Comparison of ENCODE assay signal across 8 cellular contexts in genomic region chr5:132011561-132012384, GRCh38. TPM values are rescaled to one million over a fixed set of nuclear protein-coding genes. Genes with fewer than 3 reads are reported as not detected.
DNase-seq lines count a peak whose midpoint lies in the region; ATAC-seq and TF ChIP-seq lines count a peak whose summit lies in the region.

TSS of gene ACSL6 (minus strand) at chr5:132011658. CDS start at chr5:132011553, 105 bp downstream.

- H3K14ac ChIP-seq in IMR-90 (replicated peaks; ENCODE audit: low read depth, low read length), result no peak within 1 kb of the TSS

- no peak within 1 kb of the TSS for H2BK5ac ChIP-seq in IMR-90 (ENCODE audit: low read depth, low read length, poor library complexity, severe bottlenecking)

- WGBS in IMR-90 (ENCODE audit: extremely low coverage in 2 of 2, insufficient read length in 1 of 2), 2 experiments, result 11% methylated on average over 17 of the region's 72 CpGs; no CpG with 5 or more reads in 1 of the 2 experiments

- peak within 1 kb of the TSS; percentile 81 for H3K4me3 Mint-ChIP-seq in activated T-helper 1 cell treated with anti-CD3 and anti-CD28 coated beads, Interleukin-12 subunit alpha, Interleukin-12 subunit beta, Interleukin-2, Interleukin-4 antibody, amounts not matched to agents 30 ng/mL and 10 ng/mL and 1 ng/mL, durations not matched to agents 14 hours and 24 hours and 36 hours
- peak within 1 kb of the TSS; percentile 65 to 75 (median 74) for H3K4me3 Mint-ChIP-seq in nephron

- H3K4me1 Mint-ChIP-seq in activated T-helper 1 cell treated with anti-CD3 and anti-CD28 coated beads, Interleukin-12 subunit alpha, Interleukin-12 subunit beta, Interleukin-2, Interleukin-4 antibody, amounts not matched to agents 30 ng/mL and 10 ng/mL and 1 ng/mL, durations not matched to agents 14 hours and 24 hours and 36 hours (ENCODE audit: low read depth), result peaks cover 52% of the 10 kb centered on the region
- no peaks in the 10 kb centered on the region for H3K4me1 Mint-ChIP-seq in nephron

- 0 out of 2 replicates have a peak, but pooled peaks cover 4% of the 10 kb centered on the region for H3K9me1 ChIP-seq in IMR-90 (ENCODE audit: insufficient read depth, low read length)

- no peaks in the 10 kb centered on the region for H3K9me3 Mint-ChIP-seq in activated T-helper 1 cell treated with anti-CD3 and anti-CD28 coated beads, Interleukin-12 subunit alpha, Interleukin-12 subunit beta, Interleukin-2, Interleukin-4 antibody, amounts not matched to agents 30 ng/mL and 10 ng/mL and 1 ng/mL, durations not matched to agents 14 hours and 24 hours and 36 hours
- H3K9me3 Mint-ChIP-seq in nephron, result no peaks in the 10 kb centered on the region

- ATAC-seq in IMR-90 (ENCODE audit: low read depth) (peak; percentile 51), GM19463 (IDR thresholded peaks at IDR 0.05; ENCODE audit: unreplicated experiment) (no peak), HG02870 (IDR thresholded peaks at IDR 0.05; ENCODE audit: unreplicated experiment) (no peak)

- H3K27ac ChIP-seq in IMR-90 (ENCODE audit: insufficient read depth, low read length), result no peak within 1 kb of the TSS

- no peaks in the 10 kb centered on the region for H3K36me3 ChIP-seq in IMR-90 (ENCODE audit: control insufficient read depth, insufficient read depth, low read length)

- peaks cover 68% of the 10 kb centered on the region for H3K27me3 Mint-ChIP-seq in activated T-helper 1 cell treated with anti-CD3 and anti-CD28 coated beads, Interleukin-12 subunit alpha, Interleukin-12 subunit beta, Interleukin-2, Interleukin-4 antibody, amounts not matched to agents 30 ng/mL and 10 ng/mL and 1 ng/mL, durations not matched to agents 14 hours and 24 hours and 36 hours (ENCODE audit: insufficient read depth)
- H3K27me3 Mint-ChIP-seq in nephron (ENCODE audit: low read depth), result peaks cover 74% of the 10 kb centered on the region

- TF ChIP-seq CTCF in IMR-90 (conservative IDR thresholded peaks at IDR 0.05; ENCODE audit: low read depth, low read length), result no peak
- TF ChIP-seq CTCF in fibroblast of mammary gland (conservative IDR thresholded peaks at IDR 0.05; ENCODE audit: control insufficient read depth, insufficient read depth, low read depth, low read length), result no peak
- TF ChIP-seq CTCF in nephron (IDR thresholded peaks at IDR 0.05; ENCODE audit: unreplicated experiment in 3 of 3), result no peak

- H3K23ac ChIP-seq in IMR-90 (ENCODE audit: low read depth, low read length), result no peak within 1 kb of the TSS

- TF ChIP-seq RAD21 in IMR-90 (IDR thresholded peaks at IDR 0.05; ENCODE audit: low read length), result no peak

- CTCF ChIA-PET in IMR-90 (lab: Yijun Ruan, JAX), result no interaction called here

- H3K56ac ChIP-seq in IMR-90 (ENCODE audit: extremely low read depth, insufficient read depth, low read length), result no peak within 1 kb of the TSS

- POLR2A ChIA-PET in IMR-90 (lab: Charles Lee; ENCODE audit: unreplicated experiment), result no interaction called here

- H3K9ac ChIP-seq in IMR-90 (ENCODE audit: low read depth, low read length), result no peak within 1 kb of the TSS

- no peak within 1 kb of the TSS for H4K91ac ChIP-seq in IMR-90 (ENCODE audit: insufficient read depth, low read depth, low read length)

- DNase-seq in AG08396 (ENCODE audit: low spot score) (peak; percentile 47), IMR-90 (no peak), fibroblast of mammary gland (ENCODE audit: low read depth) (no peak), KBM-7 (no peak)
- peak; percentile 36 for DNase-seq in activated T-helper 1 cell treated with anti-CD3 and anti-CD28 coated beads, Interleukin-12 subunit alpha, Interleukin-12 subunit beta, Interleukin-2, Interleukin-4 antibody, amounts not matched to agents 30 ng/mL and 10 ng/mL and 1 ng/mL, durations not matched to agents 14 hours and 24 hours and 36 hours (ENCODE audit: low spot score)

- no peak within 1 kb of the TSS for H4K5ac ChIP-seq in IMR-90 (ENCODE audit: low read depth, low read length)

- H3K4me2 ChIP-seq in IMR-90 (ENCODE audit: low read depth, low read length), result peak within 1 kb of the TSS; percentile 69; the same call in 1 of the 2 replicates

- no peak within 1 kb of the TSS for H2BK15ac ChIP-seq in IMR-90 (ENCODE audit: low read depth, low read length)

- peak within 1 kb of the TSS; percentile 55 for H3K27ac Mint-ChIP-seq in activated T-helper 1 cell treated with anti-CD3 and anti-CD28 coated beads, Interleukin-12 subunit alpha, Interleukin-12 subunit beta, Interleukin-2, Interleukin-4 antibody, amounts not matched to agents 30 ng/mL and 10 ng/mL and 1 ng/mL, durations not matched to agents 14 hours and 24 hours and 36 hours
- no peak within 1 kb of the TSS for H3K27ac Mint-ChIP-seq in nephron

- H3K4ac ChIP-seq in IMR-90 (ENCODE audit: low read depth, low read length), result no peak within 1 kb of the TSS

- H3K18ac ChIP-seq in IMR-90 (ENCODE audit: low read depth, low read length), result no peak within 1 kb of the TSS

- H3K79me1 ChIP-seq in IMR-90 (ENCODE audit: low read depth in 1 of 2, low read length in 2 of 2), result no peaks in the 10 kb centered on the region

- BruUV-seq in IMR-90 (replicated peaks; lab: Mats Ljungman, UMichigan), result no TSS peak

- dilution Hi-C loops in IMR-90 (cut with HindIII; ENCODE audit: low sequenced_read_pairs, unreplicated experiment), result no loop called here

- H3K36me3 Mint-ChIP-seq in activated T-helper 1 cell treated with anti-CD3 and anti-CD28 coated beads, Interleukin-12 subunit alpha, Interleukin-12 subunit beta, Interleukin-2, Interleukin-4 antibody, amounts not matched to agents 30 ng/mL and 10 ng/mL and 1 ng/mL, durations not matched to agents 14 hours and 24 hours and 36 hours (ENCODE audit: low read depth), result peaks cover 8% of the 10 kb centered on the region
- H3K36me3 Mint-ChIP-seq in nephron (ENCODE audit: low read depth), result no peaks in the 10 kb centered on the region

- TF ChIP-seq POLR2A in IMR-90 (IDR thresholded peaks at IDR 0.05; ENCODE audit: low read depth, low read length), result no peak

- peaks cover 52% of the 10 kb centered on the region for H3K27me3 ChIP-seq in IMR-90 (ENCODE audit: control insufficient read depth, insufficient read depth, low read length)

- H3K4me3 ChIP-seq in IMR-90 (ENCODE audit: insufficient read depth, low read depth, low read length) (peak within 1 kb of the TSS; percentile 37), fibroblast of mammary gland (ENCODE audit: control insufficient read depth, low read depth, low read length) (peak within 1 kb of the TSS; percentile 33)

- no peak within 1 kb of the TSS for H4K8ac ChIP-seq in IMR-90 (ENCODE audit: low read depth in 2 of 2, low read length in 2 of 2)

- no peaks in the 10 kb centered on the region for H3K9me3 ChIP-seq in IMR-90 (ENCODE audit: control insufficient read depth, insufficient read depth, low read length)

- H2AFZ ChIP-seq in IMR-90 (replicated peaks; ENCODE audit: low read length, poor library complexity), result peak within 1 kb of the TSS; percentile 86

- intact Hi-C loops in IMR-90 (cut with micrococcal nuclease), result no loop called here
- intact Hi-C loops in activated T-helper 1 cell treated with anti-CD3 and anti-CD28 coated beads, Interleukin-12 subunit alpha, Interleukin-12 subunit beta, Interleukin-2, Interleukin-4 antibody, amounts not matched to agents 30 ng/mL and 10 ng/mL and 1 ng/mL, durations not matched to agents 14 hours and 24 hours and 36 hours (cut with micrococcal nuclease), result loop anchor here (1.0 kb wide), 1 partner anchor 9 kb away; no protein-coding TSS in a partner anchor

- H2BK20ac ChIP-seq in IMR-90 (ENCODE audit: low read depth, low read length), result no peak within 1 kb of the TSS

- H2AK9ac ChIP-seq in IMR-90 (replicated peaks; ENCODE audit: low read depth, low read length, poor library complexity), result peak within 1 kb of the TSS; percentile 53

- H3K4me1 ChIP-seq in IMR-90 (ENCODE audit: control insufficient read depth, insufficient read depth, low read length), result no peaks in the 10 kb centered on the region

- no peak within 1 kb of the TSS for H2AK5ac ChIP-seq in IMR-90 (ENCODE audit: low read depth, low read length)

- no peak within 1 kb of the TSS for H2BK120ac ChIP-seq in IMR-90 (ENCODE audit: low read depth, low read length)

- peaks cover 5% of the 10 kb centered on the region; the same call in 1 of the 2 replicates for H4K20me1 ChIP-seq in IMR-90 (ENCODE audit: insufficient read depth, low read length)

- in situ Hi-C loops in IMR-90 (cut with MboI; ENCODE audit: low sequenced_read_pairs), result no loop called here
- in situ Hi-C loops in KBM-7 (cut with MboI; ENCODE audit: low pct_unique_long_range_greater_than_20kb, low sequenced_read_pairs), result loop anchor here (25.0 kb wide), 3 partner anchors 199 to 574 kb away; no protein-coding TSS in a partner anchor

TF ChIP-seq in IMR-90, 13 proteins besides CTCF, POLR2A, EP300 and RAD21:
- TF ChIP-seq MAFK (IDR thresholded peaks at IDR 0.05; ENCODE audit: low read depth, low read length) (no peak), MXI1 (IDR thresholded peaks at IDR 0.05; ENCODE audit: borderline replicate concordance, low read depth, low read length) (no peak), CEBPB (IDR thresholded peaks at IDR 0.05; ENCODE audit: low read depth, low read length) (no peak), SMC3 (IDR thresholded peaks at IDR 0.05; ENCODE audit: low read depth, low read length) (no peak), MAZ (IDR thresholded peaks at IDR 0.05; ENCODE audit: borderline replicate concordance, low read depth, low read length) (no peak)

RNA-seq across cellular contexts. Expression of gene ACSL6, which starts in this region (rescaled TPM):
- not detected in 2 replicates for total RNA-seq in IMR-90 (2012; rRNA removed)
- not detected in 2 replicates for polyA plus RNA-seq in IMR-90 (2012; rRNA removed)
- not detected in 2 replicates for polyA plus RNA-seq in IMR-90 (2012; cell fraction: cytosol; rRNA removed)
- polyA plus RNA-seq in IMR-90 (2012; cell fraction: nucleus; rRNA removed; ENCODE audit: low replicate concordance), result not detected in 2 replicates
- total RNA-seq in activated T-helper 1 cell treated with anti-CD3 and anti-CD28 coated beads, Interleukin-12 subunit alpha, Interleukin-12 subunit beta, Interleukin-2, Interleukin-4 antibody, amounts not matched to agents 30 ng/mL and 10 ng/mL and 1 ng/mL, durations not matched to agents 14 hours and 24 hours and 36 hours, result 48.1 and 50.6 TPM in 2 replicates

Comparison
In these comparisons a context has a peak if more than half of its experiments do, and no peak if none do; other contexts are left out.
1. RNA of gene ACSL6 (total RNA-seq): 48.1 to 50.6 TPM in activated T-helper 1 cell treated with anti-CD3 and anti-CD28 coated beads, Interleukin-12 subunit alpha, Interleukin-12 subunit beta, Interleukin-2, Interleukin-4 antibody, amounts not matched to agents 30 ng/mL and 10 ng/mL and 1 ng/mL, durations not matched to agents 14 hours and 24 hours and 36 hours; not detected in IMR-90; every median in the first group is over 10 times any median in the second.
2. Peak in ATAC-seq, H3K4me3 ChIP-seq and H3K4me2 ChIP-seq in IMR-90; RNA of the gene not detected or under 1 TPM.
3. DNase-seq: peak in AG08396 (single experiment) and activated T-helper 1 cell treated with anti-CD3 and anti-CD28 coated beads, Interleukin-12 subunit alpha, Interleukin-12 subunit beta, Interleukin-2, Interleukin-4 antibody, amounts not matched to agents 30 ng/mL and 10 ng/mL and 1 ng/mL, durations not matched to agents 14 hours and 24 hours and 36 hours (single experiment); none in IMR-90 (single experiment), fibroblast of mammary gland (single experiment) and KBM-7 (single experiment).